Comparison of ENCODE assay signal across 8 cellular contexts in the genomic region with DNA sequence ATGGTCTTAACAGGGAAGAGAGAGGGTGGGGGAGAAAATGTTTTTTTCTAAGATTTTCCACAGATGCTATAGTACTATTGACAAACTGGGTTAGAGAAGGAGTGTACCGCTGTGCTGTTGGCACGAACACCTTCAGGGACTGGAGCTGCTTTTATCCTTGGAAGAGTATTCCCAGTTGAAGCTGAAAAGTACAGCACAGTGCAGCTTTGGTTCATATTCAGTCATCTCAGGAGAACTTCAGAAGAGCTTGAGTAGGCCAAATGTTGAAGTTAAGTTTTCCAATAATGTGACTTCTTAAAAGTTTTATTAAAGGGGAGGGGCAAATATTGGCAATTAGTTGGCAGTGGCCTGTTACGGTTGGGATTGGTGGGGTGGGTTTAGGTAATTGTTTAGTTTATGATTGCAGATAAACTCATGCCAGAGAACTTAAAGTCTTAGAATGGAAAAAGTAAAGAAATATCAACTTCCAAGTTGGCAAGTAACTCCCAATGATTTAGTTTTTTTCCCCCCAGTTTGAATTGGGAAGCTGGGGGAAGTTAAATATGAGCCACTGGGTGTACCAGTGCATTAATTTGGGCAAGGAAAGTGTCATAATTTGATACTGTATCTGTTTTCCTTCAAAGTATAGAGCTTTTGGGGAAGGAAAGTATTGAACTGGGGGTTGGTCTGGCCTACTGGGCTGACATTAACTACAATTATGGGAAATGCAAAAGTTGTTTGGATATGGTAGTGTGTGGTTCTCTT. TPM values are rescaled to one million over a fixed set of nuclear protein-coding genes. Genes with fewer than 3 reads are reported as not detected.
DNase-seq lines count a peak whose midpoint lies in the region; ATAC-seq and TF ChIP-seq lines count a peak whose summit lies in the region.

No MANE protein-coding gene starts in this region.

- WGBS in GM23248 (ENCODE audit: low coverage in 1 of 2, low lambda C conversion rate in 2 of 2, missing lambda C conversion rate in 2 of 2), 2 experiments, result 0 to 1% methylated on average over 3 of the region's 3 CpGs

- in situ Hi-C loops in GM23248 (cut with MboI) (no loop called here), gastrocnemius medialis (cut with MboI; ENCODE audit: low sequenced_read_pairs in 4 of 4) (loop anchor here in 1 of 4 donors (10.0 kb wide), 1 partner anchor 77 kb away; a partner anchor contains a TSS)

- peaks cover 42 to 49% of the 10 kb centered on the region in 2 donors for H3K4me1 Mint-ChIP-seq in natural killer cell

- CTCF ChIA-PET in OCI-LY7 (lab: Charles Lee; ENCODE audit: unreplicated experiment), result no interaction called here

- H3K27ac ChIP-seq in GM23248, result peak overlapping the region; percentile 100
- peak overlapping the region; percentile 98 for H3K27ac ChIP-seq in OCI-LY7 (ENCODE audit: low read depth, low read length, poor library complexity, severe bottlenecking)
- H3K27ac ChIP-seq in gastrocnemius medialis, result peak overlapping the region; percentile 91 to 99 (median 94)

- H3K4me3 Mint-ChIP-seq in natural killer cell, result no peak overlapping the region

- H3K9me2 ChIP-seq in GM23248 (ENCODE audit: insufficient read depth) (no peaks in the 10 kb centered on the region), OCI-LY7 (ENCODE audit: insufficient read depth, low read length) (no peaks in the 10 kb centered on the region)

- TF ChIP-seq CTCF in OCI-LY7 (conservative IDR thresholded peaks at IDR 0.05; ENCODE audit: low read length), result no peak
- TF ChIP-seq CTCF in fibroblast of mammary gland (conservative IDR thresholded peaks at IDR 0.05; ENCODE audit: control insufficient read depth, insufficient read depth, low read depth, low read length), result no peak
- TF ChIP-seq CTCF in gastrocnemius medialis (IDR thresholded peaks at IDR 0.05 in 4 of 5, conservative IDR thresholded peaks at IDR 0.05 in 1 of 5), result peak in 1 of 5 experiments; percentile 9
- TF ChIP-seq CTCF in natural killer cell (IDR thresholded peaks at IDR 0.05), result no peak

- H2AFZ ChIP-seq in GM23248 (no peak overlapping the region), OCI-LY7 (ENCODE audit: low read length) (no peak overlapping the region)

- peaks cover 68% of the 10 kb centered on the region for H4K20me1 ChIP-seq in GM23248 (ENCODE audit: insufficient read depth)
- H4K20me1 ChIP-seq in OCI-LY7 (ENCODE audit: insufficient read depth, low read length), result peaks cover 69% of the 10 kb centered on the region

- H3K36me3 ChIP-seq in GM23248 (ENCODE audit: low read depth), result peaks cover 75% of the 10 kb centered on the region
- H3K36me3 ChIP-seq in OCI-LY7 (ENCODE audit: insufficient read depth, low read length), result peaks cover 78% of the 10 kb centered on the region
- peaks cover 30 to 66% of the 10 kb centered on the region in 2 donors for H3K36me3 ChIP-seq in gastrocnemius medialis

- peak; percentile 64 for DNase-seq in GM23248
- DNase-seq in OCI-LY7 (ENCODE audit: low spot score), result peak; percentile 42
- peak; percentile 59 for DNase-seq in fibroblast of mammary gland (ENCODE audit: low read depth)
- no peak for DNase-seq in gastrocnemius medialis
- DNase-seq in stimulated activated CD8-positive, alpha-beta memory T cell treated with anti-CD3 and anti-CD28 coated beads, Interleukin-4, amount 100 ng/mL, for 48 hours, result no peak
- no peak for DNase-seq in ecto neural progenitor cell (ENCODE audit: low spot score)
- DNase-seq in natural killer cell, result no peak
- no peak for DNase-seq in DMS114 treated with DMSO at 0.1 percent for 48 hours (lab: John Stamatoyannopoulos, UW; ENCODE audit: unreplicated experiment)

- BruUV-seq in OCI-LY7 (replicated peaks; lab: Mats Ljungman, UMichigan), result no TSS peak

- no peaks in the 10 kb centered on the region for H3K9me3 ChIP-seq in GM23248 (ENCODE audit: low read depth)
- no peaks in the 10 kb centered on the region for H3K9me3 ChIP-seq in OCI-LY7 (ENCODE audit: low read length)
- no peaks in the 10 kb centered on the region for H3K9me3 ChIP-seq in gastrocnemius medialis

- POLR2A ChIA-PET in OCI-LY7 (lab: Charles Lee), result interaction anchor here (0.6 to 7.8 kb wide), 5 partner anchors 13 to 81 kb away, joined by 3 to 237 read pairs (median 12); a partner anchor contains a TSS

- peak in 1 of 2 donors; percentile 7 for TF ChIP-seq POLR2A in gastrocnemius medialis (IDR thresholded peaks at IDR 0.05)

- no peaks in the 10 kb centered on the region for H3K9me3 Mint-ChIP-seq in natural killer cell

- no peaks in the 10 kb centered on the region for H3K27me3 Mint-ChIP-seq in natural killer cell (ENCODE audit: low read depth in 2 of 2)

- peaks cover 93% of the 10 kb centered on the region for H3F3A ChIP-seq in GM23248 (ENCODE audit: insufficient read depth)

- ATAC-seq in gastrocnemius medialis (no peak), natural killer cell (no peak)

- H3K4me2 ChIP-seq in GM23248 (ENCODE audit: unreplicated experiment), result peak overlapping the region; percentile 97
- peak overlapping the region; percentile 98 for H3K4me2 ChIP-seq in OCI-LY7 (ENCODE audit: low read length)

- H3K79me2 ChIP-seq in GM23248 (ENCODE audit: insufficient read depth), result peaks cover 95% of the 10 kb centered on the region
- peaks cover 94% of the 10 kb centered on the region for H3K79me2 ChIP-seq in OCI-LY7 (ENCODE audit: insufficient read depth, low read depth, low read length)

- intact Hi-C loops in OCI-LY7 (cut with micrococcal nuclease; ENCODE audit: unreplicated experiment), result no loop called here
- intact Hi-C loops in gastrocnemius medialis (cut with DNase I; ENCODE audit: low total_unique reads), result no loop called here
- intact Hi-C loops in natural killer cell (cut with micrococcal nuclease), result loop anchor here (10.0 kb wide), 1 partner anchor 287 kb away; no protein-coding TSS in a partner anchor

- no peak overlapping the region for H3K27ac Mint-ChIP-seq in natural killer cell

- H3K9ac ChIP-seq in GM23248, result peak overlapping the region; percentile 100

- peaks cover 11% of the 10 kb centered on the region for H3K36me3 Mint-ChIP-seq in natural killer cell

- H3K27me3 ChIP-seq in GM23248 (replicated peaks; ENCODE audit: insufficient read depth), result no peaks in the 10 kb centered on the region
- H3K27me3 ChIP-seq in gastrocnemius medialis, result no peaks in the 10 kb centered on the region

- H3K4me1 ChIP-seq in GM23248 (ENCODE audit: insufficient read depth), result peaks cover 15% of the 10 kb centered on the region
- H3K4me1 ChIP-seq in OCI-LY7 (ENCODE audit: insufficient read depth, low read length, poor library complexity, severe bottlenecking), result peaks cover 43% of the 10 kb centered on the region
- H3K4me1 ChIP-seq in gastrocnemius medialis, result peaks cover 28% of the 10 kb centered on the region in 2 donors

- H3K4me3 ChIP-seq in GM23248 (peak overlapping the region; percentile 98), OCI-LY7 (ENCODE audit: low read depth, low read length, poor library complexity, severe bottlenecking) (peak overlapping the region; percentile 79), fibroblast of mammary gland (ENCODE audit: control insufficient read depth, low read depth, low read length) (peak overlapping the region; percentile 91), gastrocnemius medialis (peak overlapping the region; percentile 81 to 93 (median 91))

RNA-seq across cellular contexts. Expression of a gene that starts 2.9 kb away (rescaled TPM):
- total RNA-seq in GM23248 (2014; rRNA removed; shearing (Covaris generic)), result 2,638 and 3,272 TPM in 2 replicates
- 7,376 and 13,207 TPM in 2 replicates for polyA plus RNA-seq in GM23248 (2016; fragmentation: Nextera tagmentation; extraction: Ambion mirVana)
- total RNA-seq in OCI-LY7 (2014; rRNA removed; shearing (Covaris generic)), result 3,446 and 3,598 TPM in 2 replicates
- total RNA-seq in OCI-LY7 (2022), result 5,974 and 7,097 TPM in 2 replicates
- 1,000 to 10,000 TPM in 3 of 4 donors, 100 to 1,000 TPM in 1; 874 to 6,745 (median 1,938) TPM for total RNA-seq in gastrocnemius medialis
- over 10,000 TPM; 32,911 to 36,726 (median 33,502) TPM for total RNA-seq in natural killer cell

RNA-seq across cellular contexts. Expression of a gene that starts 23.2 kb away (rescaled TPM):
- 115 and 133 TPM in 2 replicates for total RNA-seq in GM23248 (2014; rRNA removed; shearing (Covaris generic))
- 90.7 and 98.6 TPM in 2 replicates for polyA plus RNA-seq in GM23248 (2016; fragmentation: Nextera tagmentation; extraction: Ambion mirVana)
- total RNA-seq in OCI-LY7 (2014; rRNA removed; shearing (Covaris generic)), result 43.2 and 56.8 TPM in 2 replicates
- total RNA-seq in OCI-LY7 (2022), result 62.9 and 70.0 TPM in 2 replicates
- total RNA-seq in gastrocnemius medialis, result 100 to 1,000 TPM; 120 to 162 (median 133) TPM
- total RNA-seq in natural killer cell, result 10 to 100 TPM; 61.7 to 79.9 (median 71.3) TPM

RNA-seq across cellular contexts. Expression of a gene that starts 56.5 kb away (rescaled TPM):
- total RNA-seq in GM23248 (2014; rRNA removed; shearing (Covaris generic)), result 98.4 and 112 TPM in 2 replicates
- 36.5 and 39.6 TPM in 2 replicates for polyA plus RNA-seq in GM23248 (2016; fragmentation: Nextera tagmentation; extraction: Ambion mirVana)
- total RNA-seq in OCI-LY7 (2014; rRNA removed; shearing (Covaris generic)), result 11.2 and 17.4 TPM in 2 replicates
- total RNA-seq in OCI-LY7 (2022) (10.0 and 13.8 TPM in 2 replicates), gastrocnemius medialis (10 to 100 TPM; 18.5 to 56.6 (median 35.6) TPM), natural killer cell (100 to 1,000 TPM; 121 to 155 (median 140) TPM)

Comparison
In these comparisons a context has a peak if more than half of its experiments do, and no peak if none do; other contexts are left out.
1. DNase-seq: peak in GM23248 (single experiment), OCI-LY7 (single experiment) and fibroblast of mammary gland (single experiment); none in gastrocnemius medialis (0 of 2), stimulated activated CD8-positive, alpha-beta memory T cell treated with anti-CD3 and anti-CD28 coated beads, Interleukin-4, amount 100 ng/mL, for 48 hours (single experiment), ecto neural progenitor cell (single experiment), natural killer cell (single experiment) and DMS114 treated with DMSO at 0.1 percent for 48 hours (single experiment).
2. RNA of a gene that starts 2.9 kb away (total RNA-seq): 32,911 to 36,726 TPM in natural killer cell; 3,446 to 7,097 TPM in OCI-LY7, 874 to 6,745 TPM in gastrocnemius medialis and 2,638 to 3,272 TPM in GM23248; every median in the first group is over 4 times any median in the second.
3. Peak in every context shown above with its lines, with median percentiles within 50 percentile points of each other: H3K27ac ChIP-seq and H3K4me3 ChIP-seq.